In genomic region chr6:142946181-142946923, GRCh38 we compare ENCODE assay signal across 8 cellular contexts. TPM values are rescaled to one million over a fixed set of nuclear protein-coding genes. Genes with fewer than 3 reads are reported as not detected.
A peak's percentile ranks its signal among the peaks of the same experiment; 100 is the strongest.
DNase-seq lines count a peak whose midpoint lies in the region; ATAC-seq and TF ChIP-seq lines count a peak whose summit lies in the region.

No MANE protein-coding gene starts in this region.

- peaks cover 5% of the 10 kb centered on the region for H3K4me1 ChIP-seq in mesenchymal stem cell (ENCODE audit: control insufficient read depth, insufficient read depth, low read depth, low read length)

- H3K27ac ChIP-seq in mesenchymal stem cell (ENCODE audit: low read length, poor library complexity, severe bottlenecking) = peak overlapping the region; percentile 64

- H3K36me3 ChIP-seq in mesenchymal stem cell (ENCODE audit: control insufficient read depth in 1 of 2, insufficient read depth in 2 of 2, low read depth in 1 of 2, low read length in 2 of 2) = no peaks in the 10 kb centered on the region

- peaks cover 4% of the 10 kb centered on the region for H3K79me1 ChIP-seq in mesenchymal stem cell (replicated peaks; ENCODE audit: low read length, poor library complexity, severe bottlenecking)

- peak overlapping the region; percentile 96 for H3K4me2 ChIP-seq in mesenchymal stem cell (ENCODE audit: low read length, poor library complexity, severe bottlenecking)

- H3K4ac ChIP-seq in mesenchymal stem cell (ENCODE audit: low read depth in 1 of 2, low read length in 2 of 2) = peak overlapping the region; percentile 79 to 99

- H2BK120ac ChIP-seq in mesenchymal stem cell (ENCODE audit: low read depth, low read length) = peak overlapping the region; percentile 84

- no peak for TF ChIP-seq CTCF in AG09319 (IDR thresholded peaks at IDR 0.05; ENCODE audit: low read depth, low read length)

- peak; percentile 24 for ATAC-seq in HG03460 (IDR thresholded peaks at IDR 0.05; ENCODE audit: unreplicated experiment)
- peak; percentile 39 for ATAC-seq in effector memory CD8-positive, alpha-beta T cell (replicated peaks)

- H3K36me3 Mint-ChIP-seq in effector memory CD8-positive, alpha-beta T cell (ENCODE audit: insufficient read depth) = peaks cover 55% of the 10 kb centered on the region

- H3K27me3 ChIP-seq in mesenchymal stem cell (ENCODE audit: control insufficient read depth in 1 of 2, insufficient read depth in 1 of 2, low read length in 2 of 2) = no peaks in the 10 kb centered on the region

- H2AFZ ChIP-seq in mesenchymal stem cell (ENCODE audit: low read depth, low read length) = no peak overlapping the region

- H2BK5ac ChIP-seq in mesenchymal stem cell (ENCODE audit: low read depth, low read length, poor library complexity, severe bottlenecking) = no peak overlapping the region

- H2BK12ac ChIP-seq in mesenchymal stem cell (ENCODE audit: low read length in 2 of 2) = peak overlapping the region in 1 of 2 experiments; percentile 21

- DNase-seq in AG09319 (ENCODE audit: extremely low read depth, low read depth) (peak; percentile 97), NCI-H774 (lab: John Stamatoyannopoulos, UW) (peak; percentile 92), mesenchymal stem cell (peak; percentile 99)
- DNase-seq in activated CD8-positive, alpha-beta memory T cell treated with anti-CD3 and anti-CD28 coated beads, Interleukin-2, amount 50 U/mL, for 1 hour (ENCODE audit: extremely low read depth) = peak; percentile 95
- peak; percentile 91 to 92 (median 91) for DNase-seq in effector memory CD8-positive, alpha-beta T cell
- peak; percentile 85 to 86 (median 86) for DNase-seq in stimulated activated CD4-positive, alpha-beta T cell treated with anti-CD3 and anti-CD28 coated beads, TNF-alpha, amount 100 ng/mL, for 48 hours (ENCODE audit: low read depth in 3 of 3)

- H3K18ac ChIP-seq in mesenchymal stem cell (ENCODE audit: low read depth in 1 of 2, low read length in 2 of 2) = peak overlapping the region; percentile 96 to 100

- no peak overlapping the region for H2AK5ac ChIP-seq in mesenchymal stem cell (ENCODE audit: low read length, severe bottlenecking)

- WGBS in mesenchymal stem cell = under 1% methylated on average over 41 of the region's 62 CpGs

- peak overlapping the region; percentile 99 to 100 for H3K27ac Mint-ChIP-seq in effector memory CD8-positive, alpha-beta T cell

- no peaks in the 10 kb centered on the region for H3K27me3 Mint-ChIP-seq in effector memory CD8-positive, alpha-beta T cell

- H4K91ac ChIP-seq in mesenchymal stem cell (ENCODE audit: low read length) = peak overlapping the region; percentile 78

- peak overlapping the region; percentile 90 for H2BK15ac ChIP-seq in mesenchymal stem cell (ENCODE audit: low read depth, poor library complexity, severe bottlenecking)

- no peak overlapping the region for H3K23ac ChIP-seq in mesenchymal stem cell (ENCODE audit: low read length in 2 of 2)

- H3K9ac ChIP-seq in mesenchymal stem cell (ENCODE audit: low read length) = peak overlapping the region; percentile 99

- no peaks in the 10 kb centered on the region for H3K9me3 ChIP-seq in mesenchymal stem cell (ENCODE audit: control insufficient read depth, low read length)

- H3K4me3 Mint-ChIP-seq in effector memory CD8-positive, alpha-beta T cell = peak overlapping the region; percentile 92 to 98

- TF ChIP-seq POLR2A in GM19099 (IDR thresholded peaks at IDR 0.05; ENCODE audit: extremely low read depth, insufficient read length, low read depth) = peak; percentile 31

- H3K9me3 Mint-ChIP-seq in effector memory CD8-positive, alpha-beta T cell = no peaks in the 10 kb centered on the region

- H3K4me3 ChIP-seq in mesenchymal stem cell (ENCODE audit: insufficient read depth in 1 of 2, low read depth in 1 of 2, low read length in 2 of 2) = peak overlapping the region; percentile 93 to 95

- peaks cover 23 to 40% of the 10 kb centered on the region in 2 donors for H3K4me1 Mint-ChIP-seq in effector memory CD8-positive, alpha-beta T cell (ENCODE audit: low read depth in 2 of 2)

- H3K14ac ChIP-seq in mesenchymal stem cell (ENCODE audit: low read length in 2 of 2) = peak overlapping the region in 1 of 2 experiments; percentile 57

- peak overlapping the region; percentile 80 for H4K8ac ChIP-seq in mesenchymal stem cell (ENCODE audit: low read length)

RNA-seq across cellular contexts. Expression of gene HIVEP2, which starts 1.4 kb away (rescaled TPM):
- 8.5 TPM for polyA plus RNA-seq in mesenchymal stem cell (2013, experiment 1 of 2)
- polyA plus RNA-seq in mesenchymal stem cell (2013, experiment 2 of 2) = 8.1 TPM

Comparison
In these comparisons a context has a peak if more than half of its experiments do, and no peak if none do; other contexts are left out.
1. Peak in every context shown above with its lines: DNase-seq, ATAC-seq, H3K4me3 ChIP-seq and H3K27ac ChIP-seq.